ENCODE assay signal across 2 cellular contexts in the genomic region with DNA sequence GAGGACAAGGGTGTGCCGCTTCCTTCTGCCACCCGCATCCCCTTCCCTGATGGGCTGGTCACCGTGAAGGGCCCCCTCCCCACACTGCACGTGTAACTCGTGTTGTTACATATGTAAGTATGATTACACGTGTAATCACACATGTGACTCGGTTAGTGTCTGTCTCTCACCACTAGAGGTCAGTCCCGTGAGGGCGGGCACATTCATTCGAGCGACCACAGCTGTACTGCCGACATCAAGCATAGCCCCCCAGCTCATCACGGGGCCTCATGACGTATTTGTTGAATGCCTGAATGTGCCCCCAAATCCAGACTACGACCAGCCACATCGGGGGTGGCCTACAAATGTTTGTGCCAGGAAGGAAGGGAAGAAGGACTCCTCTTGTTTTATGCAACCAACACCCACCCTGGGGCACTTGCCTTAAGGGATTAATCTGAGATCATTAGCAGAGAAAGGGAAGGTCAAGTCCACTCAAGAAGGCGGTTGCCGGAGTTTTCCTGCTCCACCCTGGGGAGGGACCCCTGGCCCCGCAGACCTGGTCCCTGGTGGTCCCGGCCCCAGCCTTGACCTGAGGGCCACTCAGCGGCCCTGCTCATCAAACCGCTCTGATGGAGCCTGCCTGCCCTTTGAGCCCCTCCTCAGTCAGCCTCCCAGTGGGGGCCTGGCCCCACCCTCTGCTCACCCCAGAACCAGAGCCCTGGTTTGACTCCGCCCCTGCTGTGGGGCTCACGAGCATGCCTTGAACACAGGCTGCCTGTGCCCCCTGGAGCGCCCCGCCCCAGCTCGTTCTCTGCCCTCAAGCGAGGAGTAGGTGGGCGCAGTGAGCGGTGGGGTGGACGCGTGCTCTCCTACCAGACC.
TF ChIP-seq lines count a peak whose summit lies in the region.

No MANE protein-coding gene starts in this region.

TF ChIP-seq in GM23338, 12 proteins besides CTCF, POLR2A, EP300 and RAD21:
- no peak for TF ChIP-seq EZH2 (IDR thresholded peaks at IDR 0.05; ENCODE audit: low read depth, unreplicated experiment)
- TF ChIP-seq, protein P1, sequence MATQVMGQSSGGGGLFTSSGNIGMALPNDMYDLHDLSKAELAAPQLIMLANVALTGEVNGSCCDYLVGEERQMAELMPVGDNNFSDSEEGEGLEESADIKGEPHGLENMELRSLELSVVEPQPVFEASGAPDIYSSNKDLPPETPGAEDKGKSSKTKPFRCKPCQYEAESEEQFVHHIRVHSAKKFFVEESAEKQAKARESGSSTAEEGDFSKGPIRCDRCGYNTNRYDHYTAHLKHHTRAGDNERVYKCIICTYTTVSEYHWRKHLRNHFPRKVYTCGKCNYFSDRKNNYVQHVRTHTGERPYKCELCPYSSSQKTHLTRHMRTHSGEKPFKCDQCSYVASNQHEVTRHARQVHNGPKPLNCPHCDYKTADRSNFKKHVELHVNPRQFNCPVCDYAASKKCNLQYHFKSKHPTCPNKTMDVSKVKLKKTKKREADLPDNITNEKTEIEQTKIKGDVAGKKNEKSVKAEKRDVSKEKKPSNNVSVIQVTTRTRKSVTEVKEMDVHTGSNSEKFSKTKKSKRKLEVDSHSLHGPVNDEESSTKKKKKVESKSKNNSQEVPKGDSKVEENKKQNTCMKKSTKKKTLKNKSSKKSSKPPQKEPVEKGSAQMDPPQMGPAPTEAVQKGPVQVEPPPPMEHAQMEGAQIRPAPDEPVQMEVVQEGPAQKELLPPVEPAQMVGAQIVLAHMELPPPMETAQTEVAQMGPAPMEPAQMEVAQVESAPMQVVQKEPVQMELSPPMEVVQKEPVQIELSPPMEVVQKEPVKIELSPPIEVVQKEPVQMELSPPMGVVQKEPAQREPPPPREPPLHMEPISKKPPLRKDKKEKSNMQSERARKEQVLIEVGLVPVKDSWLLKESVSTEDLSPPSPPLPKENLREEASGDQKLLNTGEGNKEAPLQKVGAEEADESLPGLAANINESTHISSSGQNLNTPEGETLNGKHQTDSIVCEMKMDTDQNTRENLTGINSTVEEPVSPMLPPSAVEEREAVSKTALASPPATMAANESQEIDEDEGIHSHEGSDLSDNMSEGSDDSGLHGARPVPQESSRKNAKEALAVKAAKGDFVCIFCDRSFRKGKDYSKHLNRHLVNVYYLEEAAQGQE (IDR thresholded peaks at IDR 0.05; ENCODE audit: unreplicated experiment), result no peak
- no peak for TF ChIP-seq CREB1 (CRISPR knock-in tag; IDR thresholded peaks at IDR 0.05; ENCODE audit: low read depth)

TF ChIP-seq in H1, 55 proteins besides CTCF, POLR2A, EP300 and RAD21:
- TF ChIP-seq CTBP2 (IDR thresholded peaks at IDR 0.05; ENCODE audit: borderline replicate concordance, insufficient read depth, insufficient read length, low read length) (no peak), CHD2 (IDR thresholded peaks at IDR 0.05; ENCODE audit: low read length) (no peak), CREB1 (IDR thresholded peaks at IDR 0.05) (0 out of 2 replicates have a peak, but pooled peaks have one; percentile 9), JUN (IDR thresholded peaks at IDR 0.05; ENCODE audit: low read depth, low read length) (peak; percentile 43; the same call in 1 of the 2 replicates), ASH2L (IDR thresholded peaks at IDR 0.05; ENCODE audit: low read length) (no peak)
- TF ChIP-seq, protein P2, sequence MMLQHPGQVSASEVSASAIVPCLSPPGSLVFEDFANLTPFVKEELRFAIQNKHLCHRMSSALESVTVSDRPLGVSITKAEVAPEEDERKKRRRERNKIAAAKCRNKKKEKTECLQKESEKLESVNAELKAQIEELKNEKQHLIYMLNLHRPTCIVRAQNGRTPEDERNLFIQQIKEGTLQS (IDR thresholded peaks at IDR 0.05; ENCODE audit: insufficient read depth, low read depth, low read length), result 0 out of 2 replicates have a peak, but pooled peaks have one; percentile 17
- TF ChIP-seq, protein P3, sequence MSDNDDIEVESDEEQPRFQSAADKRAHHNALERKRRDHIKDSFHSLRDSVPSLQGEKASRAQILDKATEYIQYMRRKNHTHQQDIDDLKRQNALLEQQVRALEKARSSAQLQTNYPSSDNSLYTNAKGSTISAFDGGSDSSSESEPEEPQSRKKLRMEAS (IDR thresholded peaks at IDR 0.05), result peak; percentile 58
